8 cellular contexts compared by ENCODE assay signal in the genomic region with DNA sequence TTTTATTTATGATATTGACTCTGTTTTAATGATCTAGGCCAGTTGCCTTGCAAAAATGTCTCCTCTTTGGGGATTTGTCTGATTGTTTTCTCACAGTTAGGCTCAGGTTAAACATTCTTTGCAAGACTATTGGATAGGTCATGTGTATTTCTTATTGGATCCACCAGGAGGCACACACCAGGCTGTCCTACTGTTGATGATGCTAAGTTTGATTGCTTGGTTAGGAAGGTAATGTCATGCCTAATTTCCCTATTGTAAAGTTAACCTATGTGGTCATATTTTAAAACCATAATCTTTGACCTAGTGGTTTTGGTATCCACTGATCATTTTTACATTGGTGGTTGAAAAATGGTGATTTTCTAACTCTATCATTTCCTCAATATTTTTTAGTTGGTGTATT.
A peak's percentile ranks its signal among the peaks of the same experiment; 100 is the strongest.
DNase-seq lines count a peak whose midpoint lies in the region; ATAC-seq, FAIRE-seq and TF ChIP-seq lines count a peak whose summit lies in the region.

No MANE protein-coding gene starts in this region.

- no peak for TF ChIP-seq RAD21 in SK-N-SH (IDR thresholded peaks at IDR 0.05; ENCODE audit: low read length)

- POLR2A ChIA-PET in SK-N-SH (lab: Yijun Ruan, JAX), result no interaction called here

- H3K9ac ChIP-seq in SK-N-SH (no peak overlapping the region), smooth muscle cell (ENCODE audit: low read depth) (no peak overlapping the region)

- H3K27me3 Mint-ChIP-seq in nephron progenitor cell (ENCODE audit: low read depth, poor library complexity), result peaks cover 8% of the 10 kb centered on the region

- H3K4me3 ChIP-seq in SK-N-SH (ENCODE audit: low read depth in 2 of 2, low read length in 1 of 2) (no peak overlapping the region), smooth muscle cell (no peak overlapping the region), tibial artery (no peak overlapping the region)

- ATAC-seq in HG03175 (IDR thresholded peaks at IDR 0.05; ENCODE audit: unreplicated experiment), result peak; percentile 65

- no peak overlapping the region for H3K4me3 Mint-ChIP-seq in nephron progenitor cell

- H3K4me2 ChIP-seq in SK-N-SH (no peak overlapping the region), smooth muscle cell (no peak overlapping the region)

- TF ChIP-seq CTCF in SK-N-SH (IDR thresholded peaks at IDR 0.05) (peak; percentile 37; the same call in 1 of the 2 replicates), nephron progenitor cell (IDR thresholded peaks at IDR 0.05) (peak; percentile 37), smooth muscle cell (IDR thresholded peaks at IDR 0.05; ENCODE audit: borderline replicate concordance, insufficient read depth, poor library complexity, severe bottlenecking) (no peak), tibial artery (IDR thresholded peaks at IDR 0.05) (no peak)

- H3F3A ChIP-seq in SK-N-SH (replicated peaks; ENCODE audit: insufficient read depth), result no peaks in the 10 kb centered on the region
- no peaks in the 10 kb centered on the region for H3F3A ChIP-seq in smooth muscle cell (ENCODE audit: low read depth)

- H3K27ac ChIP-seq in SK-N-SH (ENCODE audit: low read depth in 2 of 2, low read length in 1 of 2) (no peak overlapping the region), smooth muscle cell (ENCODE audit: low read depth) (no peak overlapping the region), tibial artery (no peak overlapping the region)

- intact Hi-C loops in tibial artery (cut with DNase I; ENCODE audit: low total_unique reads), result no loop called here

- DNase-seq in GM18507 (ENCODE audit: extremely low spot score, insufficient read length, low read depth) (no peak), SK-N-SH (peak; percentile 3), nephron progenitor cell (no peak), smooth muscle cell (lab: John Stamatoyannopoulos, UW; ENCODE audit: unreplicated experiment) (no peak), tibial artery (no peak), NCI-H187 (lab: John Stamatoyannopoulos, UW) (no peak), SKM-1 (lab: John Stamatoyannopoulos, UW; ENCODE audit: unreplicated experiment) (no peak)

- H3K4me1 Mint-ChIP-seq in nephron progenitor cell, result no peaks in the 10 kb centered on the region

- CTCF ChIA-PET in SK-N-SH (lab: Yijun Ruan, JAX), result interaction anchor here (0.9 kb wide), 1 partner anchor 23 kb away, joined by 4 read pairs; no protein-coding TSS in a partner anchor

- H3K4me1 ChIP-seq in SK-N-SH (ENCODE audit: control insufficient read depth in 1 of 2, insufficient read depth in 2 of 2, low read depth in 1 of 2, low read length in 1 of 2), result no peaks in the 10 kb centered on the region
- peaks cover 6% of the 10 kb centered on the region for H3K4me1 ChIP-seq in smooth muscle cell (ENCODE audit: low read depth)
- H3K4me1 ChIP-seq in tibial artery, result no peaks in the 10 kb centered on the region

- H3K9me3 Mint-ChIP-seq in nephron progenitor cell, result no peaks in the 10 kb centered on the region

- H3K27ac Mint-ChIP-seq in nephron progenitor cell, result no peak overlapping the region

- H3K79me2 ChIP-seq in SK-N-SH (ENCODE audit: insufficient read depth) (no peaks in the 10 kb centered on the region), smooth muscle cell (ENCODE audit: low read depth) (no peaks in the 10 kb centered on the region)

- no peaks in the 10 kb centered on the region for H3K36me3 Mint-ChIP-seq in nephron progenitor cell (ENCODE audit: low read depth)

- H3K36me3 ChIP-seq in SK-N-SH (replicated peaks in 1 of 2; ENCODE audit: control insufficient read depth in 1 of 2, insufficient read depth in 2 of 2, low read length in 1 of 2) (no peaks in the 10 kb centered on the region), smooth muscle cell (ENCODE audit: low read depth) (no peaks in the 10 kb centered on the region), tibial artery (no peaks in the 10 kb centered on the region)

- peak; percentile 5 for FAIRE-seq in GM18507 (lab: Jason Lieb, UNC)

- H3K27me3 ChIP-seq in SK-N-SH (ENCODE audit: insufficient read depth) (0 out of 2 replicates have a peak, but pooled peaks cover 8% of the 10 kb centered on the region), smooth muscle cell (ENCODE audit: low read depth) (no peaks in the 10 kb centered on the region), tibial artery (no peaks in the 10 kb centered on the region)

- H3K9me3 ChIP-seq in SK-N-SH (no peaks in the 10 kb centered on the region), smooth muscle cell (replicated peaks; ENCODE audit: low read depth) (no peaks in the 10 kb centered on the region), tibial artery (no peaks in the 10 kb centered on the region)

- no peak for TF ChIP-seq EP300 in SK-N-SH (IDR thresholded peaks at IDR 0.05; ENCODE audit: borderline replicate concordance in 1 of 2, low read depth in 1 of 2, low read length in 1 of 2)

- H2AFZ ChIP-seq in SK-N-SH (ENCODE audit: low read depth) (no peak overlapping the region), smooth muscle cell (ENCODE audit: low read depth) (no peak overlapping the region)

- H4K20me1 ChIP-seq in SK-N-SH (ENCODE audit: insufficient read depth) (no peaks in the 10 kb centered on the region), smooth muscle cell (ENCODE audit: low read depth) (no peaks in the 10 kb centered on the region)

- H3K9me2 ChIP-seq in SK-N-SH, result no peaks in the 10 kb centered on the region

TF ChIP-seq in SK-N-SH, 30 proteins besides CTCF, POLR2A, EP300 and RAD21:
- TF ChIP-seq FOXJ3 (CRISPR knock-in tag; IDR thresholded peaks at IDR 0.05) (no peak), YY1 (IDR thresholded peaks at IDR 0.05; ENCODE audit: low read depth) (no peak), TEAD4 (IDR thresholded peaks at IDR 0.05; ENCODE audit: borderline replicate concordance, insufficient read depth) (no peak), RCOR1 (IDR thresholded peaks at IDR 0.05; ENCODE audit: low read length) (no peak)
- TF ChIP-seq, protein P1, sequence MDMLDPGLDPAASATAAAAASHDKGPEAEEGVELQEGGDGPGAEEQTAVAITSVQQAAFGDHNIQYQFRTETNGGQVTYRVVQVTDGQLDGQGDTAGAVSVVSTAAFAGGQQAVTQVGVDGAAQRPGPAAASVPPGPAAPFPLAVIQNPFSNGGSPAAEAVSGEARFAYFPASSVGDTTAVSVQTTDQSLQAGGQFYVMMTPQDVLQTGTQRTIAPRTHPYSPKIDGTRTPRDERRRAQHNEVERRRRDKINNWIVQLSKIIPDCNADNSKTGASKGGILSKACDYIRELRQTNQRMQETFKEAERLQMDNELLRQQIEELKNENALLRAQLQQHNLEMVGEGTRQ (IDR thresholded peaks at IDR 0.05; ENCODE audit: borderline replicate concordance, low read depth, low read length), result no peak

Comparison
In these comparisons a context has a peak if more than half of its experiments do, and no peak if none do; other contexts are left out.
1. CTCF ChIP-seq: peak in SK-N-SH (single experiment) and nephron progenitor cell (single experiment); none in smooth muscle cell (single experiment) and tibial artery (0 of 2).